In the genomic region with DNA sequence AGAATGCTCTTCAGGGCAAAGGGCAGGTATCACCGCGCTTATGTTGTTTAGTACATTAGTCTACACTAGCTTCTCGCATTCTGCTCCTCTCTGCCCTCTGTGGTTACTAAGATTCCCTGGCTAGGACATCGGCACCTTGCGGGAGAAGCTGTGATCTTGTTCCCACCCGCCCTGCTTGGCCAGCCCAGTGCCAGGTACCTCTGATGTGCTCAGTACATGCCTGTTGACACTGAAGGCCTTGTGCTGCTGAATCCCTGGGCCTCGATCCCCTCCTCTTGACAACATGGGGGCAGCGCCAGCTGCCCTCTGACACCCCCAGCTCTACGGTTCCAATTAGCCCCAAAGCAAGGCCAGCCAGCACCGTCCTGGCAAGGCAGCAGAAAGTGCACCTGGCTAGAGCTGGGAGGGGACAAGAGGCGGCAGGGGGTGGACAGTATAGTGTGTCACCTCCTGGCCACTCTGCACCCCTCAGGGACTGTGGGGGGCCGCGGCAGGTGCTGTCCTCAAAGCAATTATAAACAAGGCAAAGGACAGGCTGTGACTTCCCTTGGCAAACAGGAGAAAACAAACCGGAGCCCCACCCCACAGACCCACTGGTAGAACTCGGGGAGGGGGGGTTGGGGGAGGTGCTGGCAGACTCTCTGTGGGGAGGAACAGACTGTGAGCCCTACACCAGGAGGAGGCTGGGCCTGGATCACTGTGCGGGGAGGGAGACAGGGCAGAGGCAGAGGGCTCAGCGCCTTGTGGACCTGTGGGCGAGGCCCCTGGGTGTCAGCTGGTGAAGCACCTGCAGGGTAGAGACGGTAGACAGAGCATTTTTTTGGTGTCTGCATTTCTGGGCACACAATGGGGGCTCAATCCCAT, we compare ENCODE assay signal across 1 cellular context.
TF ChIP-seq lines count a peak whose summit lies in the region.

No MANE protein-coding gene starts in this region.

TF ChIP-seq in H1, 55 proteins besides CTCF, POLR2A, EP300 and RAD21:
- no peak for TF ChIP-seq YY1 (IDR thresholded peaks at IDR 0.05; ENCODE audit: low read depth, low read length)
- TF ChIP-seq CBX8 (IDR thresholded peaks at IDR 0.05; ENCODE audit: borderline replicate concordance, low read depth, low read length), result no peak
- TF ChIP-seq TAF7 (optimal IDR thresholded peaks at IDR 0.05; ENCODE audit: borderline replicate concordance, low read depth, low read length), result no peak
- TF ChIP-seq, protein P1, sequence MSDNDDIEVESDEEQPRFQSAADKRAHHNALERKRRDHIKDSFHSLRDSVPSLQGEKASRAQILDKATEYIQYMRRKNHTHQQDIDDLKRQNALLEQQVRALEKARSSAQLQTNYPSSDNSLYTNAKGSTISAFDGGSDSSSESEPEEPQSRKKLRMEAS (IDR thresholded peaks at IDR 0.05), result no peak
- TF ChIP-seq GTF2F1 (IDR thresholded peaks at IDR 0.05; ENCODE audit: borderline replicate concordance, low read depth, low read length), result no peak
- TF ChIP-seq MAFK (IDR thresholded peaks at IDR 0.05; ENCODE audit: low read depth, low read length), result no peak
- no peak for TF ChIP-seq SP2 (IDR thresholded peaks at IDR 0.05; ENCODE audit: low read length)
- no peak for TF ChIP-seq CHD2 (IDR thresholded peaks at IDR 0.05; ENCODE audit: low read length)
- no peak for TF ChIP-seq JUND (IDR thresholded peaks at IDR 0.05; ENCODE audit: low read length)
- TF ChIP-seq PHF8 (conservative IDR thresholded peaks at IDR 0.05; ENCODE audit: low read depth, low read length), result no peak
- no peak for TF ChIP-seq SIN3A (conservative IDR thresholded peaks at IDR 0.05 in 1 of 2, IDR thresholded peaks at IDR 0.05 in 1 of 2; ENCODE audit: low read depth in 1 of 2, low read length in 2 of 2)
- no peak for TF ChIP-seq BCL11A (IDR thresholded peaks at IDR 0.05; ENCODE audit: low read depth in 2 of 2, low read length in 2 of 2)
- no peak for TF ChIP-seq SP1 (IDR thresholded peaks at IDR 0.05; ENCODE audit: low read depth, low read length)
- TF ChIP-seq TBP (IDR thresholded peaks at IDR 0.05; ENCODE audit: low read depth, low read length), result no peak
- TF ChIP-seq RXRA (IDR thresholded peaks at IDR 0.05; ENCODE audit: insufficient read depth, low read depth, low read length), result no peak
- TF ChIP-seq, protein P2, sequence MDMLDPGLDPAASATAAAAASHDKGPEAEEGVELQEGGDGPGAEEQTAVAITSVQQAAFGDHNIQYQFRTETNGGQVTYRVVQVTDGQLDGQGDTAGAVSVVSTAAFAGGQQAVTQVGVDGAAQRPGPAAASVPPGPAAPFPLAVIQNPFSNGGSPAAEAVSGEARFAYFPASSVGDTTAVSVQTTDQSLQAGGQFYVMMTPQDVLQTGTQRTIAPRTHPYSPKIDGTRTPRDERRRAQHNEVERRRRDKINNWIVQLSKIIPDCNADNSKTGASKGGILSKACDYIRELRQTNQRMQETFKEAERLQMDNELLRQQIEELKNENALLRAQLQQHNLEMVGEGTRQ (IDR thresholded peaks at IDR 0.05; ENCODE audit: low read length), result no peak
- TF ChIP-seq, protein P3, sequence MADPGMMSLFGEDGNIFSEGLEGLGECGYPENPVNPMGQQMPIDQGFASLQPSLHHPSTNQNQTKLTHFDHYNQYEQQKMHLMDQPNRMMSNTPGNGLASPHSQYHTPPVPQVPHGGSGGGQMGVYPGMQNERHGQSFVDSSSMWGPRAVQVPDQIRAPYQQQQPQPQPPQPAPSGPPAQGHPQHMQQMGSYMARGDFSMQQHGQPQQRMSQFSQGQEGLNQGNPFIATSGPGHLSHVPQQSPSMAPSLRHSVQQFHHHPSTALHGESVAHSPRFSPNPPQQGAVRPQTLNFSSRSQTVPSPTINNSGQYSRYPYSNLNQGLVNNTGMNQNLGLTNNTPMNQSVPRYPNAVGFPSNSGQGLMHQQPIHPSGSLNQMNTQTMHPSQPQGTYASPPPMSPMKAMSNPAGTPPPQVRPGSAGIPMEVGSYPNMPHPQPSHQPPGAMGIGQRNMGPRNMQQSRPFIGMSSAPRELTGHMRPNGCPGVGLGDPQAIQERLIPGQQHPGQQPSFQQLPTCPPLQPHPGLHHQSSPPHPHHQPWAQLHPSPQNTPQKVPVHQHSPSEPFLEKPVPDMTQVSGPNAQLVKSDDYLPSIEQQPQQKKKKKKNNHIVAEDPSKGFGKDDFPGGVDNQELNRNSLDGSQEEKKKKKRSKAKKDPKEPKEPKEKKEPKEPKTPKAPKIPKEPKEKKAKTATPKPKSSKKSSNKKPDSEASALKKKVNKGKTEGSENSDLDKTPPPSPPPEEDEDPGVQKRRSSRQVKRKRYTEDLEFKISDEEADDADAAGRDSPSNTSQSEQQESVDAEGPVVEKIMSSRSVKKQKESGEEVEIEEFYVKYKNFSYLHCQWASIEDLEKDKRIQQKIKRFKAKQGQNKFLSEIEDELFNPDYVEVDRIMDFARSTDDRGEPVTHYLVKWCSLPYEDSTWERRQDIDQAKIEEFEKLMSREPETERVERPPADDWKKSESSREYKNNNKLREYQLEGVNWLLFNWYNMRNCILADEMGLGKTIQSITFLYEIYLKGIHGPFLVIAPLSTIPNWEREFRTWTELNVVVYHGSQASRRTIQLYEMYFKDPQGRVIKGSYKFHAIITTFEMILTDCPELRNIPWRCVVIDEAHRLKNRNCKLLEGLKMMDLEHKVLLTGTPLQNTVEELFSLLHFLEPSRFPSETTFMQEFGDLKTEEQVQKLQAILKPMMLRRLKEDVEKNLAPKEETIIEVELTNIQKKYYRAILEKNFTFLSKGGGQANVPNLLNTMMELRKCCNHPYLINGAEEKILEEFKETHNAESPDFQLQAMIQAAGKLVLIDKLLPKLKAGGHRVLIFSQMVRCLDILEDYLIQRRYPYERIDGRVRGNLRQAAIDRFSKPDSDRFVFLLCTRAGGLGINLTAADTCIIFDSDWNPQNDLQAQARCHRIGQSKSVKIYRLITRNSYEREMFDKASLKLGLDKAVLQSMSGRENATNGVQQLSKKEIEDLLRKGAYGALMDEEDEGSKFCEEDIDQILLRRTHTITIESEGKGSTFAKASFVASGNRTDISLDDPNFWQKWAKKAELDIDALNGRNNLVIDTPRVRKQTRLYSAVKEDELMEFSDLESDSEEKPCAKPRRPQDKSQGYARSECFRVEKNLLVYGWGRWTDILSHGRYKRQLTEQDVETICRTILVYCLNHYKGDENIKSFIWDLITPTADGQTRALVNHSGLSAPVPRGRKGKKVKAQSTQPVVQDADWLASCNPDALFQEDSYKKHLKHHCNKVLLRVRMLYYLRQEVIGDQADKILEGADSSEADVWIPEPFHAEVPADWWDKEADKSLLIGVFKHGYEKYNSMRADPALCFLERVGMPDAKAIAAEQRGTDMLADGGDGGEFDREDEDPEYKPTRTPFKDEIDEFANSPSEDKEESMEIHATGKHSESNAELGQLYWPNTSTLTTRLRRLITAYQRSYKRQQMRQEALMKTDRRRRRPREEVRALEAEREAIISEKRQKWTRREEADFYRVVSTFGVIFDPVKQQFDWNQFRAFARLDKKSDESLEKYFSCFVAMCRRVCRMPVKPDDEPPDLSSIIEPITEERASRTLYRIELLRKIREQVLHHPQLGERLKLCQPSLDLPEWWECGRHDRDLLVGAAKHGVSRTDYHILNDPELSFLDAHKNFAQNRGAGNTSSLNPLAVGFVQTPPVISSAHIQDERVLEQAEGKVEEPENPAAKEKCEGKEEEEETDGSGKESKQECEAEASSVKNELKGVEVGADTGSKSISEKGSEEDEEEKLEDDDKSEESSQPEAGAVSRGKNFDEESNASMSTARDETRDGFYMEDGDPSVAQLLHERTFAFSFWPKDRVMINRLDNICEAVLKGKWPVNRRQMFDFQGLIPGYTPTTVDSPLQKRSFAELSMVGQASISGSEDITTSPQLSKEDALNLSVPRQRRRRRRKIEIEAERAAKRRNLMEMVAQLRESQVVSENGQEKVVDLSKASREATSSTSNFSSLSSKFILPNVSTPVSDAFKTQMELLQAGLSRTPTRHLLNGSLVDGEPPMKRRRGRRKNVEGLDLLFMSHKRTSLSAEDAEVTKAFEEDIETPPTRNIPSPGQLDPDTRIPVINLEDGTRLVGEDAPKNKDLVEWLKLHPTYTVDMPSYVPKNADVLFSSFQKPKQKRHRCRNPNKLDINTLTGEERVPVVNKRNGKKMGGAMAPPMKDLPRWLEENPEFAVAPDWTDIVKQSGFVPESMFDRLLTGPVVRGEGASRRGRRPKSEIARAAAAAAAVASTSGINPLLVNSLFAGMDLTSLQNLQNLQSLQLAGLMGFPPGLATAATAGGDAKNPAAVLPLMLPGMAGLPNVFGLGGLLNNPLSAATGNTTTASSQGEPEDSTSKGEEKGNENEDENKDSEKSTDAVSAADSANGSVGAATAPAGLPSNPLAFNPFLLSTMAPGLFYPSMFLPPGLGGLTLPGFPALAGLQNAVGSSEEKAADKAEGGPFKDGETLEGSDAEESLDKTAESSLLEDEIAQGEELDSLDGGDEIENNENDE (IDR thresholded peaks at IDR 0.05; ENCODE audit: insufficient replicate concordance, low read length), result no peak
- no peak for TF ChIP-seq FOSL1 (IDR thresholded peaks at IDR 0.05; ENCODE audit: insufficient read depth, low read depth, low read length)
